In the genomic region with DNA sequence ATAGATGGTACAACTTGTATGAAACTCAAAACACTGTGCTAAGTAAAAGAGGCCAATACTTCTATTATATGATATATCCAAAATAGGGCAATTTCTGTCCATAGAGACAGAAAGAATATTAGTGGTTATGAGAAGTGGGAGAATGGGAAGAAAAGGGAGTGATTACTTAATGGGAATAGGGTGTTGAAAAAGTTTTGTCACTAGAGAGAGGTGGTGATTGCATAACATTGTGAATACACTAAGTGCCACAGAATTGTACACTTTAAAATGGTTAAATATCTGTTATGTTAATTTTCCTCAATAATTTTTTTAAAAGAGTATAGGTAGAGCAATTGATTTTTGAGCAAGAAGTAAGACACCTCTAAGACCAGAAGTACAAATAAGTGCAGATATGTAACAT, we compare ENCODE assay signal across 30 cellular contexts. TPM values are rescaled to one million over a fixed set of nuclear protein-coding genes. Genes with fewer than 3 reads are reported as not detected.
"Had no signal": no experiment of that assay in that cellular context is flagged by ENCODE, and none has a peak within 500 bp of the region (broad histone marks: within the 10 kb centered on the region; RNA-seq: fewer than 3 reads in every experiment).

No MANE protein-coding gene starts in this region.

- H3K9me3 Mint-ChIP-seq: effector memory CD8-positive, alpha-beta T cell; nephron progenitor cell had no signal

- H3K4me3 Mint-ChIP-seq: effector memory CD8-positive, alpha-beta T cell; nephron progenitor cell had no signal

- H3K4me1 Mint-ChIP-seq: nephron progenitor cell had no signal

- ATAC-seq: effector memory CD8-positive, alpha-beta T cell; left ventricle myocardium superior; lower lobe of right lung; psoas muscle; right cardiac atrium had no signal

- H3K27me3 ChIP-seq: esophagus squamous epithelium, ovary, spleen, stomach, thyroid gland, vagina had no signal

- H3K9me3 ChIP-seq: esophagus squamous epithelium, lower lobe of right lung, ovary, psoas muscle, spleen, stomach, thyroid gland, vagina had no signal

- FAIRE-seq: endometrium, frontal cortex, keratinocyte had no signal

- H3K4me3 ChIP-seq: esophagus squamous epithelium, lower lobe of right lung, ovary, psoas muscle, skin epidermis, spleen, stomach, thyroid gland, vagina had no signal

- H3K36me3 ChIP-seq: ovary had no signal

- H3K4me1 ChIP-seq: esophagus squamous epithelium, lower lobe of right lung, psoas muscle, thyroid gland, vagina had no signal

- H3K27me3 Mint-ChIP-seq: effector memory CD8-positive, alpha-beta T cell had no signal

- DNase-seq: cortex of kidney; effector memory CD8-positive, alpha-beta T cell; esophagus squamous epithelium; hypothalamus; left ventricle myocardium superior; lower lobe of right lung; nephron progenitor cell; occipital lobe; ovary; posterior cingulate gyrus; psoas muscle; right cardiac atrium; spleen; stimulated activated CD4-positive, alpha-beta T cell treated with anti-CD3 and anti-CD28 coated beads, Interleukin-15, amount 100 ng/mL, for 24 hours; stimulated activated CD4-positive, alpha-beta T cell treated with anti-CD3 and anti-CD28 coated beads, Interleukin-2, amount 100 ng/mL, for 48 hours; stimulated activated CD8-positive, alpha-beta memory T cell treated with anti-CD3 and anti-CD28 coated beads, Interleukin-4, amount 100 ng/mL, for 48 hours; stimulated activated naive CD4-positive, alpha-beta T cell treated with Interleukin-2 at 50 U/mL for 16 hours; stomach; thyroid gland; trophoblast cell had no signal

- H3K27ac ChIP-seq: esophagus squamous epithelium, lower lobe of right lung, ovary, psoas muscle, skin epidermis, stomach, thyroid gland, vagina had no signal

RNA-seq across cellular contexts. Expression of a gene that starts 29.7 kb away (rescaled TPM):
- total RNA-seq: esophagus squamous epithelium, frontal cortex, left ventricle myocardium superior, lower lobe of right lung, mesenteric fat pad, mononuclear cell, occipital lobe, ovary, psoas muscle, right cardiac atrium, stomach, subcutaneous adipose tissue, temporal lobe, thyroid gland, ureter, vagina had no signal
- polyA plus RNA-seq: ovary, right cardiac atrium had no signal

RNA-seq across cellular contexts. Expression of a gene that starts 50.0 kb away (rescaled TPM):
- total RNA-seq: esophagus squamous epithelium, lower lobe of right lung, mesenteric fat pad, ovary, spleen, stomach, subcutaneous adipose tissue, ureter, vagina had no signal
- polyA plus RNA-seq: keratinocyte, spleen had no signal
